In the genomic region with DNA sequence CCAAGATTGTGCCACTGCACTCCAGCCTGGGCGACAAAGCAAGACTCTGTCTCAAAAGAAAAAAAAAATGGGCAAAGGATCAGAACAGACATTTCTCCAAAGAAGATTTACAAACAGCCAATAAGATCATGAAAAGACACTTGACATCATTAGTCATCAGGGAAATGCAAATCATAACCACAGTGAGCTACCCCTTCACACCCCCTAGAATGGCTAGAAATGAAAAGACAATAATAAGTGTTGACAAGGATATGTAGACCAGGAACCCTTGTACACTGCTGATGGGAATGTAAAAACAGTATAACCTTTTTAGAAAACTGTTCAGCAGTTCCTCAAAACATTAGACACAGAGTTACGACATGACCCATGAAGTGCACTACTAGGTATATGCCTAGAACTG, we compare ENCODE assay signal across 24 cellular contexts.
"Had no signal": no experiment of that assay in that cellular context is flagged by ENCODE, and none has a peak within 500 bp of the region (broad histone marks: within the 10 kb centered on the region; RNA-seq: fewer than 3 reads in every experiment).

No MANE protein-coding gene starts in this region.

- DNase-seq: activated CD4-positive, alpha-beta memory T cell treated with anti-CD3 and anti-CD28 coated beads for 36 hours; activated CD4-positive, alpha-beta T cell treated with anti-CD3 and anti-CD28 coated beads for 4 hours; activated CD8-positive, alpha-beta memory T cell treated with anti-CD3 and anti-CD28 coated beads, Interleukin-2, amount 10 ng/mL, durations not matched to agents 7 days and 5 days; activated effector memory CD4-positive, alpha-beta T cell treated with Interleukin-2 at 50 U/mL for 16 hours; activated T-cell treated with anti-CD3 and anti-CD28 coated beads for 4 hours; anterior cingulate cortex; body of pancreas; cortex of kidney; heart left ventricle; islet precursor cell; left cardiac atrium; nephron progenitor cell; pancreas; psoas muscle; stimulated activated CD4-positive, alpha-beta T cell treated with anti-CD3 and anti-CD28 coated beads, Interleukin-4, amount 100 ng/mL, for 24 hours; T-cell; testis; trophoblast cell; uterus had no signal

- H3K27ac ChIP-seq: body of pancreas, cardiac muscle cell, epithelial cell of prostate, heart left ventricle, pancreas, psoas muscle, right atrium auricular region, testis, uterus had no signal

- H3K4me1 ChIP-seq: body of pancreas, heart left ventricle, pancreas, psoas muscle, right atrium auricular region, testis, uterus had no signal

- ATAC-seq: activated CD8-positive, alpha-beta memory T cell treated with anti-CD3 and anti-CD28 coated beads, Interleukin-2, amount 10 ng/mL, durations not matched to agents 7 days and 5 days; body of pancreas; heart left ventricle; left cardiac atrium; pancreas; psoas muscle; T-cell had no signal

- H3K36me3 ChIP-seq: cardiac muscle cell, pancreas, right atrium auricular region, uterus had no signal

- H3K4me1 Mint-ChIP-seq: nephron progenitor cell had no signal

- H3K27me3 Mint-ChIP-seq: activated CD4-positive, alpha-beta memory T cell treated with anti-CD3 and anti-CD28 coated beads for 36 hours; activated CD8-positive, alpha-beta memory T cell treated with anti-CD3 and anti-CD28 coated beads, Interleukin-2, amount 10 ng/mL, durations not matched to agents 7 days and 5 days; activated naive CD4-positive, alpha-beta T cell treated with anti-CD3 and anti-CD28 coated beads, Interleukin-2, amount 10 ng/mL, durations not matched to agents 7 days and 5 days; memory B cell; T-cell had no signal

- H3K27ac Mint-ChIP-seq: activated CD8-positive, alpha-beta memory T cell treated with anti-CD3 and anti-CD28 coated beads, Interleukin-2, amount 10 ng/mL, durations not matched to agents 7 days and 5 days; activated naive CD4-positive, alpha-beta T cell treated with anti-CD3 and anti-CD28 coated beads, Interleukin-2, amount 10 ng/mL, durations not matched to agents 7 days and 5 days; memory B cell; nephron progenitor cell had no signal

- H3K9me3 ChIP-seq: body of pancreas, pancreas, psoas muscle, right atrium auricular region, testis, uterus had no signal

- H3K9me3 Mint-ChIP-seq: activated naive CD4-positive, alpha-beta T cell treated with anti-CD3 and anti-CD28 coated beads, Interleukin-2, amount 10 ng/mL, durations not matched to agents 7 days and 5 days; memory B cell; nephron progenitor cell; T-cell had no signal

- H3K4me3 ChIP-seq: body of pancreas, cardiac muscle cell, heart left ventricle, pancreas, psoas muscle, right atrium auricular region, testis, uterus had no signal

- H3K27me3 ChIP-seq: body of pancreas, cardiac muscle cell, heart left ventricle, pancreas, right atrium auricular region, testis, uterus had no signal

- H3K4me3 Mint-ChIP-seq: activated CD4-positive, alpha-beta memory T cell treated with anti-CD3 and anti-CD28 coated beads for 36 hours; activated CD8-positive, alpha-beta memory T cell treated with anti-CD3 and anti-CD28 coated beads, Interleukin-2, amount 10 ng/mL, durations not matched to agents 7 days and 5 days; activated naive CD4-positive, alpha-beta T cell treated with anti-CD3 and anti-CD28 coated beads, Interleukin-2, amount 10 ng/mL, durations not matched to agents 7 days and 5 days; memory B cell; nephron progenitor cell; T-cell had no signal
